ENCODE assay signal across 8 cellular contexts in genomic region chr2:179096090-179096489, GRCh38. TPM values are rescaled to one million over a fixed set of nuclear protein-coding genes. Genes with fewer than 3 reads are reported as not detected.
DNase-seq lines count a peak whose midpoint lies in the region; ATAC-seq and TF ChIP-seq lines count a peak whose summit lies in the region.

No MANE protein-coding gene starts in this region.

- peak overlapping the region; percentile 22; the same call in 1 of the 2 replicates for H3K9ac ChIP-seq in OCI-LY3 (ENCODE audit: low read length)

- peak overlapping the region; percentile 57 for H3K27ac ChIP-seq in OCI-LY3 (ENCODE audit: low read length)

- peaks cover 16% of the 10 kb centered on the region for H3K4me1 Mint-ChIP-seq in activated T-cell treated with anti-CD3 and anti-CD28 coated beads, Interleukin-2, amount 50 U/mL, for 72 hours (ENCODE audit: low read depth)
- H3K4me1 Mint-ChIP-seq in stimulated activated naive B cell treated with anti-CD40 and anti-IgM and Interleukin-4, amounts not matched to agents 10 μg/mL and 1 μg/mL and 100 μg/mL, for 72 hours = peaks cover 22 to 29% of the 10 kb centered on the region in 2 donors
- H3K4me1 Mint-ChIP-seq in mesothelial cell of epicardium (no peaks in the 10 kb centered on the region), endothelial cell (ENCODE audit: unreplicated experiment) (no peaks in the 10 kb centered on the region), progenitor cell of endocrine pancreas (ENCODE audit: low read depth) (no peaks in the 10 kb centered on the region)

- no peaks in the 10 kb centered on the region for H4K20me1 ChIP-seq in OCI-LY3 (ENCODE audit: insufficient read depth, low read length)

- peak in 1 of 2 donors; percentile 13 for DNase-seq in activated T-cell treated with anti-CD3 and anti-CD28 coated beads, Interleukin-2, amount 50 U/mL, for 72 hours
- no peak for DNase-seq in activated T-cell treated with anti-CD3 and anti-CD28 coated beads for 4 hours
- no peak for DNase-seq in stimulated activated naive B cell treated with anti-CD40 and anti-IgM and Interleukin-4, amounts not matched to agents 10 μg/mL and 1 μg/mL and 100 μg/mL, for 72 hours
- DNase-seq in mesothelial cell of epicardium (ENCODE audit: low spot score in 2 of 2, unreplicated experiment in 2 of 2) = no peak
- no peak for DNase-seq in endothelial cell (ENCODE audit: low spot score)
- no peak for DNase-seq in progenitor cell of endocrine pancreas (ENCODE audit: low spot score, unreplicated experiment)

- H3K9me3 ChIP-seq in OCI-LY3 (ENCODE audit: insufficient read depth, low read length) = no peaks in the 10 kb centered on the region; the same call in 1 of the 2 replicates

- H3K27me3 ChIP-seq in OCI-LY3 (ENCODE audit: low read depth, low read length) = no peaks in the 10 kb centered on the region

- no peaks in the 10 kb centered on the region for H3K36me3 ChIP-seq in OCI-LY3 (replicated peaks; ENCODE audit: low read depth, low read length)

- no peak overlapping the region for H3K4me3 Mint-ChIP-seq in activated T-cell treated with anti-CD3 and anti-CD28 coated beads, Interleukin-2, amount 50 U/mL, for 72 hours
- peak overlapping the region in 1 of 2 donors; percentile 10 for H3K4me3 Mint-ChIP-seq in stimulated activated naive B cell treated with anti-CD40 and anti-IgM and Interleukin-4, amounts not matched to agents 10 μg/mL and 1 μg/mL and 100 μg/mL, for 72 hours
- H3K4me3 Mint-ChIP-seq in mesothelial cell of epicardium = no peak overlapping the region
- no peak overlapping the region for H3K4me3 Mint-ChIP-seq in endothelial cell (ENCODE audit: unreplicated experiment)
- no peak overlapping the region for H3K4me3 Mint-ChIP-seq in progenitor cell of endocrine pancreas (ENCODE audit: low read depth)

- no peaks in the 10 kb centered on the region for H3K79me2 ChIP-seq in OCI-LY3 (ENCODE audit: low read length)

- H3K4me3 ChIP-seq in OCI-LY3 (ENCODE audit: low read length) = 0 out of 2 replicates have a peak overlapping the region, but pooled peaks have one; percentile 18

- H3K9me3 Mint-ChIP-seq in activated T-cell treated with anti-CD3 and anti-CD28 coated beads, Interleukin-2, amount 50 U/mL, for 72 hours = peaks cover 1 to 2% of the 10 kb centered on the region in 2 donors
- peaks cover 1 to 4% of the 10 kb centered on the region in 2 donors for H3K9me3 Mint-ChIP-seq in stimulated activated naive B cell treated with anti-CD40 and anti-IgM and Interleukin-4, amounts not matched to agents 10 μg/mL and 1 μg/mL and 100 μg/mL, for 72 hours
- peaks cover 12% of the 10 kb centered on the region for H3K9me3 Mint-ChIP-seq in mesothelial cell of epicardium
- H3K9me3 Mint-ChIP-seq in endothelial cell (ENCODE audit: unreplicated experiment) = no peaks in the 10 kb centered on the region
- peaks cover 13% of the 10 kb centered on the region for H3K9me3 Mint-ChIP-seq in progenitor cell of endocrine pancreas (ENCODE audit: low read depth)

- H3K4me1 ChIP-seq in OCI-LY3 (ENCODE audit: low read length) = peaks cover 39% of the 10 kb centered on the region

- ATAC-seq in activated T-cell treated with anti-CD3 and anti-CD28 coated beads, Interleukin-2, amount 50 U/mL, for 72 hours (replicated peaks in 1 of 2) = peak; percentile 69 to 70
- peak; percentile 94 for ATAC-seq in HG02884 (IDR thresholded peaks at IDR 0.05; ENCODE audit: unreplicated experiment)
- peak; percentile 92 to 95 for ATAC-seq in stimulated activated naive B cell treated with anti-CD40 and anti-IgM and Interleukin-4, amounts not matched to agents 10 μg/mL and 1 μg/mL and 100 μg/mL, for 72 hours (replicated peaks)

- no peak overlapping the region for H3K27ac Mint-ChIP-seq in activated T-cell treated with anti-CD3 and anti-CD28 coated beads, Interleukin-2, amount 50 U/mL, for 72 hours
- peak overlapping the region; percentile 65 for H3K27ac Mint-ChIP-seq in stimulated activated naive B cell treated with anti-CD40 and anti-IgM and Interleukin-4, amounts not matched to agents 10 μg/mL and 1 μg/mL and 100 μg/mL, for 72 hours
- no peak overlapping the region for H3K27ac Mint-ChIP-seq in mesothelial cell of epicardium
- H3K27ac Mint-ChIP-seq in endothelial cell (ENCODE audit: unreplicated experiment) = no peak overlapping the region
- no peak overlapping the region for H3K27ac Mint-ChIP-seq in progenitor cell of endocrine pancreas

- H2AFZ ChIP-seq in OCI-LY3 (ENCODE audit: low read depth, low read length) = peak overlapping the region; percentile 31; the same call in 1 of the 2 replicates

- no peaks in the 10 kb centered on the region for H3K27me3 Mint-ChIP-seq in activated T-cell treated with anti-CD3 and anti-CD28 coated beads, Interleukin-2, amount 50 U/mL, for 72 hours (ENCODE audit: low read depth)
- no peaks in the 10 kb centered on the region for H3K27me3 Mint-ChIP-seq in stimulated activated naive B cell treated with anti-CD40 and anti-IgM and Interleukin-4, amounts not matched to agents 10 μg/mL and 1 μg/mL and 100 μg/mL, for 72 hours
- H3K27me3 Mint-ChIP-seq in mesothelial cell of epicardium (ENCODE audit: low read depth) (no peaks in the 10 kb centered on the region), endothelial cell (ENCODE audit: unreplicated experiment) (no peaks in the 10 kb centered on the region), progenitor cell of endocrine pancreas (no peaks in the 10 kb centered on the region)

- no peak for TF ChIP-seq CTCF in OCI-LY3 (IDR thresholded peaks at IDR 0.05; ENCODE audit: low read depth, low read length)
- no peak for TF ChIP-seq CTCF in mesothelial cell of epicardium (IDR thresholded peaks at IDR 0.05; ENCODE audit: unreplicated experiment)
- TF ChIP-seq CTCF in endothelial cell (IDR thresholded peaks at IDR 0.05; ENCODE audit: unreplicated experiment) = no peak
- TF ChIP-seq CTCF in progenitor cell of endocrine pancreas (IDR thresholded peaks at IDR 0.05; ENCODE audit: unreplicated experiment) = no peak

- H3K36me3 Mint-ChIP-seq in activated T-cell treated with anti-CD3 and anti-CD28 coated beads, Interleukin-2, amount 50 U/mL, for 72 hours (ENCODE audit: insufficient read depth in 2 of 2) = peaks cover 0 to 3% of the 10 kb centered on the region in 2 donors
- H3K36me3 Mint-ChIP-seq in stimulated activated naive B cell treated with anti-CD40 and anti-IgM and Interleukin-4, amounts not matched to agents 10 μg/mL and 1 μg/mL and 100 μg/mL, for 72 hours = peaks cover 0 to 1% of the 10 kb centered on the region in 2 donors
- H3K36me3 Mint-ChIP-seq in mesothelial cell of epicardium (peaks cover 1% of the 10 kb centered on the region), endothelial cell (ENCODE audit: low read depth, unreplicated experiment) (peaks cover 4% of the 10 kb centered on the region), progenitor cell of endocrine pancreas (ENCODE audit: insufficient read depth) (no peaks in the 10 kb centered on the region)

- peak overlapping the region; percentile 56 for H3K4me2 ChIP-seq in OCI-LY3 (ENCODE audit: low read length)

RNA-seq across cellular contexts. Expression of gene CCDC141, which starts 46.2 kb away (rescaled TPM):
- 1 to 10 TPM; 5.3 to 9.4 TPM for total RNA-seq in activated T-cell treated with anti-CD3 and anti-CD28 coated beads, Interleukin-2, amount 50 U/mL, for 72 hours
- total RNA-seq in mesothelial cell of epicardium = 1.0 to 1.2 TPM (median 1.1 TPM) in 3 replicates
- total RNA-seq in endothelial cell (ENCODE audit: unreplicated experiment) = 0.67 TPM
- total RNA-seq in progenitor cell of endocrine pancreas = 14.8 and 18.1 TPM in 2 replicates
